In genomic region chr4:124736526-124736925, GRCh38 we compare ENCODE assay signal across 28 cellular contexts. TPM values are rescaled to one million over a fixed set of nuclear protein-coding genes. Genes with fewer than 3 reads are reported as not detected.
DNase-seq lines count a peak whose midpoint lies in the region; ATAC-seq, FAIRE-seq and TF ChIP-seq lines count a peak whose summit lies in the region.
"Had no signal": no experiment of that assay in that cellular context is flagged by ENCODE, and none has a peak within 500 bp of the region (broad histone marks: within the 10 kb centered on the region; RNA-seq: fewer than 3 reads in every experiment).

No MANE protein-coding gene starts in this region.

- no peak for TF ChIP-seq RAD21 in K562 (CRISPR knock-in tag; conservative IDR thresholded peaks at IDR 0.05 in 1 of 2, IDR thresholded peaks at IDR 0.05 in 1 of 2)
- no peak for TF ChIP-seq RAD21 in HepG2 (CRISPR knock-in tag; IDR thresholded peaks at IDR 0.05)

- no TSS peak for BruUV-seq in K562 (replicated peaks; lab: Mats Ljungman, UMichigan)
- no TSS peak for BruUV-seq in HepG2 (replicated peaks; lab: Mats Ljungman, UMichigan)

- ATAC-seq in K562 = no peak
- ATAC-seq in HepG2 = no peak
- ATAC-seq in right lobe of liver = peak in 3 of 4 donors; percentile 52 to 89 (median 68)
- no peak for ATAC-seq in GM21723 (IDR thresholded peaks at IDR 0.05; ENCODE audit: unreplicated experiment)

- H3F3A ChIP-seq in GM23248 (ENCODE audit: insufficient read depth) = no peaks in the 10 kb centered on the region

- intact Hi-C loops in K562 (cut with micrococcal nuclease) = no loop called here
- intact Hi-C loops in HepG2 (cut with micrococcal nuclease; ENCODE audit: unreplicated experiment) = no loop called here
- intact Hi-C loops in right lobe of liver (cut with DNase I) = no loop called here

- H3K4me3 ChIP-seq in GM23248 = no peak overlapping the region
- no peak overlapping the region for H3K4me3 ChIP-seq in K562
- no peak overlapping the region for H3K4me3 ChIP-seq in HepG2 (replicated peaks in 1 of 3; ENCODE audit: insufficient read depth in 1 of 3, low read depth in 2 of 3, low read length in 3 of 3)
- H3K4me3 ChIP-seq in right lobe of liver = no peak overlapping the region
- H3K4me3 ChIP-seq: BLaER1 had no signal

- H3K9me1 ChIP-seq in K562 (ENCODE audit: control insufficient read depth, insufficient read depth, low read length) = no peaks in the 10 kb centered on the region

- DNase-seq in GM23248 (no peak), K562 (ENCODE audit: extremely low read depth in 1 of 4, low spot score in 3 of 4) (no peak), HepG2 (ENCODE audit: low spot score) (no peak), right lobe of liver (no peak), UCSD-AML1 (lab: John Stamatoyannopoulos, UW; ENCODE audit: unreplicated experiment) (no peak), osteocyte (ENCODE audit: extremely low spot score, unreplicated experiment) (no peak), activated T-cell treated with anti-CD3 and anti-CD28 coated beads for 4 hours (no peak)
- DNase-seq: 8988T; ACHN; BE2C; C1 segment of cervical spinal cord; CD4-positive, alpha-beta memory T cell; CD4-positive, CD25-positive, alpha-beta regulatory T cell; CD8-positive, alpha-beta memory T cell; COR-L47; DMS 273 treated with DMSO at 0.1 percent for 48 hours; DMS153; DMS53; DMS79; DND-41; EL; GF-D8 had no signal

- WGBS in GM23248 (ENCODE audit: low coverage in 1 of 2, low lambda C conversion rate in 2 of 2, missing lambda C conversion rate in 2 of 2), 2 experiments = 48 to 63% methylated on average over 1 of the region's 1 CpG
- 0% methylated on average over 1 of the region's 1 CpG for WGBS in K562 (ENCODE audit: insufficient coverage, low coverage, missing lambda C conversion rate)
- whole genome bisulfite sequencing in HepG2 (ENCODE audit: low lambda C conversion rate) = 6% methylated on average over 1 of the region's 1 CpG
- 23% methylated on average over 1 of the region's 1 CpG for WGBS in right lobe of liver (ENCODE audit: insufficient coverage, low coverage, low lambda C conversion rate, missing lambda C conversion rate)

- H3K4me1 ChIP-seq in GM23248 (ENCODE audit: insufficient read depth) = no peaks in the 10 kb centered on the region
- H3K4me1 ChIP-seq in K562 (replicated peaks in 1 of 2; ENCODE audit: control insufficient read depth in 2 of 2, insufficient read depth in 2 of 2, low read length in 2 of 2) = no peaks in the 10 kb centered on the region
- no peaks in the 10 kb centered on the region for H3K4me1 ChIP-seq in HepG2 (ENCODE audit: insufficient read depth, low read length)
- H3K4me1 ChIP-seq in right lobe of liver = peaks cover 0 to 11% (median 4%) of the 10 kb centered on the region in 4 donors
- H3K4me1 ChIP-seq: BE2C, BLaER1 had no signal

- H3K27me3 ChIP-seq in GM23248 (replicated peaks; ENCODE audit: insufficient read depth) (no peaks in the 10 kb centered on the region), K562 (ENCODE audit: control insufficient read depth in 2 of 2, insufficient read depth in 2 of 2, low read length in 2 of 2) (no peaks in the 10 kb centered on the region), HepG2 (ENCODE audit: control insufficient read depth in 1 of 2, insufficient read depth in 2 of 2, low read length in 2 of 2) (no peaks in the 10 kb centered on the region), right lobe of liver (no peaks in the 10 kb centered on the region)
- H3K27me3 ChIP-seq: BE2C, BLaER1 had no signal

- no peak overlapping the region for H3K27ac Mint-ChIP-seq in osteocyte (ENCODE audit: unreplicated experiment)
- H3K27ac Mint-ChIP-seq: CD14-positive monocyte; CD4-positive, alpha-beta memory T cell; CD4-positive, CD25-positive, alpha-beta regulatory T cell; CD8-positive, alpha-beta memory T cell had no signal

- no peaks in the 10 kb centered on the region for H3K79me2 ChIP-seq in GM23248 (ENCODE audit: insufficient read depth)
- H3K79me2 ChIP-seq in K562 (ENCODE audit: control insufficient read depth, insufficient read depth, low read length) = no peaks in the 10 kb centered on the region
- H3K79me2 ChIP-seq in HepG2 (ENCODE audit: insufficient read depth, low read length) = no peaks in the 10 kb centered on the region

- H3K4me2 ChIP-seq in GM23248 (ENCODE audit: unreplicated experiment) (no peak overlapping the region), K562 (ENCODE audit: insufficient read depth, low read length) (no peak overlapping the region), HepG2 (ENCODE audit: low read depth, low read length) (no peak overlapping the region)
- H3K4me2 ChIP-seq: BLaER1 had no signal

- H3K27ac ChIP-seq in GM23248 (no peak overlapping the region), K562 (ENCODE audit: extremely low read depth, low read depth, low read length) (no peak overlapping the region), HepG2 (ENCODE audit: extremely low read length, insufficient read depth, low read length) (no peak overlapping the region), right lobe of liver (no peak overlapping the region)
- H3K27ac ChIP-seq: BLaER1 had no signal

- POLR2A ChIA-PET in K562 (lab: Yijun Ruan, JAX) (no interaction called here), HepG2 (lab: Yijun Ruan, JAX) (no interaction called here)

- TF ChIP-seq POLR2A in K562 (conservative IDR thresholded peaks at IDR 0.05) = no peak
- TF ChIP-seq POLR2A in HepG2 (IDR thresholded peaks at IDR 0.05; ENCODE audit: insufficient read depth in 1 of 2, low read depth in 2 of 2, low read length in 2 of 2) = no peak
- TF ChIP-seq POLR2A in right lobe of liver (IDR thresholded peaks at IDR 0.05) = no peak

- H3K36me3 Mint-ChIP-seq in osteocyte (ENCODE audit: unreplicated experiment) = no peaks in the 10 kb centered on the region
- H3K36me3 Mint-ChIP-seq: CD14-positive monocyte; CD4-positive, alpha-beta memory T cell; CD4-positive, CD25-positive, alpha-beta regulatory T cell had no signal

- in situ Hi-C loops in GM23248 (cut with MboI) = no loop called here
- in situ Hi-C loops in K562 (cut with MboI) = no loop called here
- in situ Hi-C loops in HepG2 (cut with HindIII; ENCODE audit: extremely low pct_ligation_motif_present, low pct_unique_long_range_greater_than_20kb) = no loop called here

- H2AFZ ChIP-seq in GM23248 (peak overlapping the region; percentile 5; the same call in 1 of the 2 replicates), K562 (ENCODE audit: low read depth, low read length) (no peak overlapping the region), HepG2 (ENCODE audit: low read length) (no peak overlapping the region)

- H3K4me1 Mint-ChIP-seq in osteocyte (ENCODE audit: unreplicated experiment) = no peaks in the 10 kb centered on the region
- H3K4me1 Mint-ChIP-seq: CD14-positive monocyte; CD4-positive, alpha-beta memory T cell; CD4-positive, CD25-positive, alpha-beta regulatory T cell; CD8-positive, alpha-beta memory T cell had no signal

- H3K9ac ChIP-seq in GM23248 (no peak overlapping the region), K562 (ENCODE audit: insufficient read depth in 1 of 2, low read depth in 2 of 2, low read length in 2 of 2) (no peak overlapping the region), HepG2 (ENCODE audit: insufficient read depth, low read depth, low read length) (no peak overlapping the region)
- H3K9ac ChIP-seq: BLaER1 had no signal

- no peaks in the 10 kb centered on the region for H4K20me1 ChIP-seq in GM23248 (ENCODE audit: insufficient read depth)
- H4K20me1 ChIP-seq in K562 (replicated peaks; ENCODE audit: control insufficient read depth, insufficient read depth, low read length) = no peaks in the 10 kb centered on the region
- H4K20me1 ChIP-seq in HepG2 (ENCODE audit: insufficient read depth, low read length) = no peaks in the 10 kb centered on the region
- H4K20me1 ChIP-seq: BLaER1 had no signal

- CTCF ChIA-PET in K562 (lab: Yijun Ruan, JAX; ENCODE audit: low intra/inter-chr PET ratio) = no interaction called here
- CTCF ChIA-PET in HepG2 (lab: Yijun Ruan, JAX; ENCODE audit: low intra/inter-chr PET ratio, low total read pairs) = no interaction called here

- H3K9me3 Mint-ChIP-seq in osteocyte (ENCODE audit: unreplicated experiment) = no peaks in the 10 kb centered on the region
- H3K9me3 Mint-ChIP-seq: CD4-positive, alpha-beta memory T cell had no signal

- no peak overlapping the region for H3K4me3 Mint-ChIP-seq in osteocyte (ENCODE audit: unreplicated experiment)
- H3K4me3 Mint-ChIP-seq: CD14-positive monocyte; CD4-positive, alpha-beta memory T cell; CD4-positive, CD25-positive, alpha-beta regulatory T cell; CD8-positive, alpha-beta memory T cell had no signal

- TF ChIP-seq EP300 in K562 (IDR thresholded peaks at IDR 0.05; ENCODE audit: low read length) = no peak
- TF ChIP-seq EP300 in HepG2 (IDR thresholded peaks at IDR 0.05; ENCODE audit: low read depth in 2 of 2, low read length in 2 of 2) = no peak
- TF ChIP-seq EP300 in HepG2 (CRISPR knock-in tag; IDR thresholded peaks at IDR 0.05; ENCODE audit: borderline replicate concordance) = no peak

- TF ChIP-seq CTCF in K562 (IDR thresholded peaks at IDR 0.05 in 2 of 3, conservative IDR thresholded peaks at IDR 0.05 in 1 of 3; ENCODE audit: insufficient read depth in 2 of 3, low read depth in 1 of 3, low read length in 3 of 3) (no peak), HepG2 (CRISPR knock-in tag; IDR thresholded peaks at IDR 0.05) (no peak), right lobe of liver (IDR thresholded peaks at IDR 0.05) (no peak), osteocyte (IDR thresholded peaks at IDR 0.05) (no peak)

- H3K9me2 ChIP-seq in GM23248 (ENCODE audit: insufficient read depth) = no peaks in the 10 kb centered on the region

- H3K36me3 ChIP-seq in GM23248 (ENCODE audit: low read depth) (no peaks in the 10 kb centered on the region), K562 (ENCODE audit: control insufficient read depth, insufficient read depth, low read length) (no peaks in the 10 kb centered on the region), HepG2 (replicated peaks in 1 of 2; ENCODE audit: control insufficient read depth in 1 of 2, insufficient read depth in 2 of 2, low read length in 2 of 2) (no peaks in the 10 kb centered on the region), right lobe of liver (no peaks in the 10 kb centered on the region)
- H3K36me3 ChIP-seq: BE2C, BLaER1 had no signal

- H3K9me3 ChIP-seq in GM23248 (ENCODE audit: low read depth) (no peaks in the 10 kb centered on the region), K562 (replicated peaks; ENCODE audit: control insufficient read depth, insufficient read depth, low read depth, low read length) (no peaks in the 10 kb centered on the region), HepG2 (ENCODE audit: low read length) (no peaks in the 10 kb centered on the region), right lobe of liver (no peaks in the 10 kb centered on the region)
- H3K9me3 ChIP-seq: BE2C, BLaER1 had no signal

- H3K27me3 Mint-ChIP-seq in osteocyte (ENCODE audit: unreplicated experiment) = no peaks in the 10 kb centered on the region
- H3K27me3 Mint-ChIP-seq: CD4-positive, alpha-beta memory T cell; CD4-positive, CD25-positive, alpha-beta regulatory T cell; CD8-positive, alpha-beta memory T cell had no signal

- no peak for FAIRE-seq in K562 (lab: Jason Lieb, UNC)
- FAIRE-seq in HepG2 (lab: Jason Lieb, UNC) = no peak
- FAIRE-seq: A204.1, GM12891, GM19239 had no signal

RNA-seq across cellular contexts. Expression of gene ANKRD50, which starts 24.0 kb away (rescaled TPM):
- total RNA-seq in GM23248 (2014; rRNA removed; shearing (Covaris generic)) = 16.4 and 18.7 TPM in 2 replicates
- 5.4 and 6.2 TPM in 2 replicates for polyA plus RNA-seq in GM23248 (2016; fragmentation: Nextera tagmentation; extraction: Ambion mirVana)
- 5.9 and 20.5 TPM in 2 replicates for total RNA-seq in K562 (2011; cell fraction: chromatin; rRNA removed; ENCODE audit: low replicate concordance)
- 4.0 and 5.9 TPM in 2 replicates for total RNA-seq in K562 (2011; cell fraction: nucleolus; rRNA removed)
- 8.0 and 10.3 TPM in 2 replicates for total RNA-seq in K562 (2011; cell fraction: nucleoplasm; rRNA removed)
- total RNA-seq in K562 (2014; rRNA removed) = 5.0 and 5.2 TPM in 2 replicates
- total RNA-seq in K562 (2014; rRNA removed; fragmentation: Illumina TruSeq; extraction: Trizol) = 6.7 and 7.1 TPM in 2 replicates
- 7.8 TPM in 2 replicates for total RNA-seq in K562 (2015; rRNA removed; fragmentation: Illumina TruSeq; extraction: Trizol)
- total RNA-seq in K562 (2021) = 7.5 and 8.0 TPM in 2 replicates
- polyA plus RNA-seq in K562 (2011; rRNA removed) = 6.2 TPM in 2 replicates
- 1.4 and 3.5 TPM in 2 replicates for polyA plus RNA-seq in K562 (2011; cell fraction: cytosol; rRNA removed)
- polyA plus RNA-seq in K562 (2011; cell fraction: nucleus; rRNA removed) = 4.7 and 6.6 TPM in 2 replicates
- 4.3 and 5.9 TPM in 2 replicates for polyA plus RNA-seq in K562 (2012)
- 5.6 and 6.3 TPM in 2 replicates for polyA plus RNA-seq in K562 (2014; fragmentation: Illumina TruSeq; extraction: Trizol)
- polyA plus RNA-seq in K562 (2014; fragmentation: Nextera tagmentation; extraction: Ambion mirVana) = 1 to 10 TPM; 2.0 TPM
- polyA plus RNA-seq in K562 (2014; rRNA removed) = 3.7 and 3.9 TPM in 2 replicates
- polyA minus RNA-seq in K562 (2011; rRNA and poly(A)+ RNA removed) = 43.3 and 50.5 TPM in 2 replicates
- 9.6 and 10.3 TPM in 2 replicates for polyA minus RNA-seq in K562 (2011; cell fraction: cytosol; rRNA and poly(A)+ RNA removed)
- 12.1 and 28.3 TPM in 2 replicates for polyA minus RNA-seq in K562 (2011; cell fraction: nucleus; rRNA and poly(A)+ RNA removed)
- 4.4 and 10.2 TPM in 2 replicates for total RNA-seq in HepG2 (2016; rRNA removed; fragmentation: Illumina TruSeq; extraction: Trizol)
- total RNA-seq in HepG2 (2016; cell fraction: cytosol; rRNA removed; fragmentation: Illumina TruSeq; extraction: Trizol; ENCODE audit: low read depth) = 0.20 and 0.26 TPM in 2 replicates
- 4.2 and 9.8 TPM in 2 replicates for total RNA-seq in HepG2 (2016; cell fraction: insoluble cytoplasmic fraction; rRNA removed; fragmentation: Illumina TruSeq; extraction: Trizol)
- 1.4 and 1.6 TPM in 2 replicates for total RNA-seq in HepG2 (2016; cell fraction: membrane; rRNA removed; fragmentation: Illumina TruSeq; extraction: Trizol)
- total RNA-seq in HepG2 (2016; cell fraction: nucleus; rRNA removed; fragmentation: Illumina TruSeq; extraction: Trizol) = 8.3 and 8.4 TPM in 2 replicates
- polyA plus RNA-seq in HepG2 (2011; rRNA removed) = 2.4 and 2.9 TPM in 2 replicates
- 1.0 and 2.2 TPM in 2 replicates for polyA plus RNA-seq in HepG2 (2011; cell fraction: cytosol; rRNA removed)
- 2.6 and 3.1 TPM in 2 replicates for polyA plus RNA-seq in HepG2 (2011; cell fraction: nucleus; rRNA removed)
- 4.4 and 4.5 TPM in 2 replicates for polyA plus RNA-seq in HepG2 (2012)
- polyA plus RNA-seq in HepG2 (2016; cell fraction: cytosol; fragmentation: Illumina TruSeq; extraction: Trizol; ENCODE audit: low read depth) = 0.08 and 0.10 TPM in 2 replicates
- 4.3 TPM in 2 replicates for polyA plus RNA-seq in HepG2 (2016; cell fraction: insoluble cytoplasmic fraction; fragmentation: Illumina TruSeq; extraction: Trizol; ENCODE audit: low read depth)
- 0.32 and 0.40 TPM in 2 replicates for polyA plus RNA-seq in HepG2 (2016; cell fraction: membrane; fragmentation: Illumina TruSeq; extraction: Trizol; ENCODE audit: low read depth)
- polyA plus RNA-seq in HepG2 (2016; cell fraction: nucleus; fragmentation: Illumina TruSeq; extraction: Trizol; ENCODE audit: insufficient read depth, low read depth) = 5.2 and 5.4 TPM in 2 replicates
- 6.4 and 14.7 TPM in 2 replicates for polyA minus RNA-seq in HepG2 (2011; rRNA and poly(A)+ RNA removed; ENCODE audit: low replicate concordance)
- polyA minus RNA-seq in HepG2 (2011; cell fraction: cytosol; rRNA and poly(A)+ RNA removed) = 5.4 and 7.5 TPM in 2 replicates
- 18.7 and 26.4 TPM in 2 replicates for polyA minus RNA-seq in HepG2 (2011; cell fraction: nucleus; rRNA and poly(A)+ RNA removed)
- 1 to 10 TPM; 4.6 to 7.7 (median 5.8) TPM for total RNA-seq in right lobe of liver
- 45.3 and 45.4 TPM in 2 replicates for total RNA-seq in osteocyte

Comparison
In these comparisons a context has a peak if more than half of its experiments do, and no peak if none do; other contexts are left out.
1. ATAC-seq: peak in right lobe of liver (3 of 4); none in K562 (single experiment), HepG2 (single experiment) and GM21723 (single experiment).